13 cellular contexts compared by ENCODE assay signal in the genomic region with DNA sequence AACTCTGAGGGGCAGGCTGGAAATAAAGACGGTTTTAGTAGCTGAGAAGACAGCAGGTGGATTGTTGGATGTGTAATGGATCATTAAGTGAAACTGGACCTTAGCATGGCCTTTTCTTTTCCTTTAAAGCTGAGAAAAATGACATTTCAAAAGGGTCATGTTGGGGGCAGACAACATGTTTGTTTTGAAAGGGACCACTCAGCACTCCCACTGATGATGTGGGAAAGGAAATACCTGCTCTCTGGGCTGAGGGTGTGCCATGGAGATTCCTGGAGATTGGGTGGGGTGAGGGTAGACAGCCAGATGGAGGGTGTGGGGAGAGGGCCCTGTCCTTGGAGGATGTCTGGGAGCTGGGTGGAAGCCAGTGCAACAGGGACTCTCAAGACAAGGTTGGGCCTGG.
"Had no signal": no experiment of that assay in that cellular context is flagged by ENCODE, and none has a peak within 500 bp of the region (broad histone marks: within the 10 kb centered on the region; RNA-seq: fewer than 3 reads in every experiment).

No MANE protein-coding gene starts in this region.

- H3K27me3 ChIP-seq: esophagus squamous epithelium, sigmoid colon, thyroid gland had no signal

- H3K4me3 Mint-ChIP-seq: activated T-helper 17 cell treated with anti-CD3 and anti-CD28 coated beads, Interleukin-2, amount 50 U/mL, for 72 hours; natural killer cell treated with Interleukin-12 subunit alpha and Interleukin-12 subunit beta and Interleukin-15 and Interleukin-18, amount 100 ng/mL, for 72 hours; stimulated activated memory B cell treated with anti-CD40 and anti-IgM and Interleukin-4, amounts not matched to agents 10 μg/mL and 1 μg/mL and 100 μg/mL, for 72 hours had no signal

- H3K9me3 ChIP-seq: sigmoid colon, thyroid gland had no signal

- H3K4me3 ChIP-seq: esophagus squamous epithelium, left ventricle myocardium inferior, sigmoid colon, thyroid gland had no signal

- FAIRE-seq: kidney had no signal

- H3K36me3 ChIP-seq: esophagus squamous epithelium, left ventricle myocardium inferior, sigmoid colon, thyroid gland had no signal

- H3K27ac Mint-ChIP-seq: activated T-helper 17 cell treated with anti-CD3 and anti-CD28 coated beads, Interleukin-2, amount 50 U/mL, for 72 hours; natural killer cell treated with Interleukin-12 subunit alpha and Interleukin-12 subunit beta and Interleukin-15 and Interleukin-18, amount 100 ng/mL, for 72 hours; stimulated activated memory B cell treated with anti-CD40 and anti-IgM and Interleukin-4, amounts not matched to agents 10 μg/mL and 1 μg/mL and 100 μg/mL, for 72 hours had no signal

- H3K27ac ChIP-seq: sigmoid colon had no signal

- H3K4me1 Mint-ChIP-seq: activated T-helper 17 cell treated with anti-CD3 and anti-CD28 coated beads, Interleukin-2, amount 50 U/mL, for 72 hours; stimulated activated memory B cell treated with anti-CD40 and anti-IgM and Interleukin-4, amounts not matched to agents 10 μg/mL and 1 μg/mL and 100 μg/mL, for 72 hours had no signal

- DNase-seq: activated naive CD4-positive, alpha-beta T cell treated with Interleukin-2 at 50 U/mL for 16 hours; aorta; esophagus squamous epithelium; hippocampal formation; kidney; left ventricle myocardium inferior; sigmoid colon; stimulated activated CD4-positive, alpha-beta T cell treated with anti-CD3 and anti-CD28 coated beads, Interleukin-2, amount 100 ng/mL, for 24 hours; SW 1271; thyroid gland had no signal

- ATAC-seq: activated T-helper 17 cell treated with anti-CD3 and anti-CD28 coated beads, Interleukin-2, amount 50 U/mL, for 72 hours; stimulated activated memory B cell treated with anti-CD40 and anti-IgM and Interleukin-4, amounts not matched to agents 10 μg/mL and 1 μg/mL and 100 μg/mL, for 72 hours had no signal

- H3K36me3 Mint-ChIP-seq: stimulated activated memory B cell treated with anti-CD40 and anti-IgM and Interleukin-4, amounts not matched to agents 10 μg/mL and 1 μg/mL and 100 μg/mL, for 72 hours had no signal
